Comparison of ENCODE assay signal across 12 cellular contexts in genomic region chr2:100821913-100822260, GRCh38. TPM values are rescaled to one million over a fixed set of nuclear protein-coding genes. Genes with fewer than 3 reads are reported as not detected.
DNase-seq lines count a peak whose midpoint lies in the region; ATAC-seq and TF ChIP-seq lines count a peak whose summit lies in the region.
"Had no signal": no experiment of that assay in that cellular context is flagged by ENCODE, and none has a peak within 500 bp of the region (broad histone marks: within the 10 kb centered on the region; RNA-seq: fewer than 3 reads in every experiment).

No MANE protein-coding gene starts in this region.

- H3K36me3 ChIP-seq in CD8-positive, alpha-beta T cell (ENCODE audit: insufficient read depth, low read length), result no peaks in the 10 kb centered on the region
- H3K36me3 ChIP-seq in IMR-90 (ENCODE audit: control insufficient read depth, insufficient read depth, low read length) (no peaks in the 10 kb centered on the region), endocrine pancreas (ENCODE audit: control insufficient read depth, insufficient read depth, low read length) (no peaks in the 10 kb centered on the region), neural progenitor cell (no peaks in the 10 kb centered on the region)

- no peaks in the 10 kb centered on the region for H3K36me3 Mint-ChIP-seq in CD8-positive, alpha-beta T cell
- no peaks in the 10 kb centered on the region for H3K36me3 Mint-ChIP-seq in neural progenitor cell

- peaks cover 6% of the 10 kb centered on the region for H3K27me3 Mint-ChIP-seq in CD8-positive, alpha-beta T cell (ENCODE audit: low read depth)
- peaks cover 34% of the 10 kb centered on the region for H3K27me3 Mint-ChIP-seq in neural progenitor cell (ENCODE audit: insufficient read depth, low read depth)

- peaks cover 28% of the 10 kb centered on the region for H3K4me1 Mint-ChIP-seq in CD8-positive, alpha-beta T cell (ENCODE audit: low read depth)
- H3K4me1 Mint-ChIP-seq in neural progenitor cell, result peaks cover 20% of the 10 kb centered on the region

- H3K9ac ChIP-seq in IMR-90 (ENCODE audit: low read depth, low read length) (no peak overlapping the region), endocrine pancreas (ENCODE audit: control insufficient read depth, insufficient read depth, low read length) (no peak overlapping the region), neural progenitor cell (no peak overlapping the region)

- peaks cover 25 to 48% of the 10 kb centered on the region in 2 experiments for H3K79me1 ChIP-seq in IMR-90 (ENCODE audit: low read depth in 1 of 2, low read length in 2 of 2)

- TF ChIP-seq CTCF in CD8-positive, alpha-beta T cell (IDR thresholded peaks at IDR 0.05), result no peak
- TF ChIP-seq CTCF in IMR-90 (conservative IDR thresholded peaks at IDR 0.05; ENCODE audit: low read depth, low read length) (no peak), neural progenitor cell (IDR thresholded peaks at IDR 0.05) (no peak)

- H4K20me1 ChIP-seq in IMR-90 (ENCODE audit: insufficient read depth, low read length) (peaks cover 4% of the 10 kb centered on the region; the same call in 1 of the 2 replicates), neural progenitor cell (ENCODE audit: low read depth) (peaks cover 9% of the 10 kb centered on the region)

- peak overlapping the region; percentile 45; the same call in 1 of the 2 replicates for H3K23ac ChIP-seq in IMR-90 (ENCODE audit: low read depth, low read length)

- no peak overlapping the region for H3K14ac ChIP-seq in IMR-90 (replicated peaks; ENCODE audit: low read depth, low read length)

- CTCF ChIA-PET in CD8-positive, alpha-beta T cell (lab: Charles Lee), result no interaction called here
- CTCF ChIA-PET in IMR-90 (lab: Yijun Ruan, JAX), result interaction anchor here (0.5 kb wide), 1 partner anchor 87 kb away, joined by 3 read pairs; no protein-coding TSS in a partner anchor

- no peak overlapping the region for H2BK20ac ChIP-seq in IMR-90 (ENCODE audit: low read depth, low read length)

- POLR2A ChIA-PET in CD8-positive, alpha-beta T cell (lab: Charles Lee), result no interaction called here
- POLR2A ChIA-PET in IMR-90 (lab: Charles Lee; ENCODE audit: unreplicated experiment), result interaction anchor here (0.6 kb wide), 1 partner anchor 16 kb away, joined by 4 read pairs; no protein-coding TSS in a partner anchor

- H4K5ac ChIP-seq in IMR-90 (ENCODE audit: low read depth, low read length), result no peak overlapping the region

- dilution Hi-C loops in IMR-90 (cut with HindIII; ENCODE audit: low sequenced_read_pairs, unreplicated experiment), result no loop called here

- DNase-seq in CD8-positive, alpha-beta T cell, result no peak
- no peak for DNase-seq in IMR-90
- DNase-seq in neural progenitor cell (ENCODE audit: low spot score), result no peak
- DNase-seq in SIG-M5 treated with dmso at 0.1 percent for 504 hours (lab: John Stamatoyannopoulos, UW; ENCODE audit: unreplicated experiment), result no peak
- no peak for DNase-seq in SKM-1 treated with dmso at 0.1 percent for 144 hours (lab: John Stamatoyannopoulos, UW; ENCODE audit: unreplicated experiment)
- DNase-seq in occipital lobe (lab: John Stamatoyannopoulos, UW), result no peak
- DNase-seq: central memory CD4-positive, alpha-beta T cell; NCI-H1694 treated with DMSO at 0.1 percent for 48 hours; NCI-H774 had no signal

- H3K27ac Mint-ChIP-seq in CD8-positive, alpha-beta T cell, result no peak overlapping the region
- H3K27ac Mint-ChIP-seq in neural progenitor cell, result no peak overlapping the region

- no peak overlapping the region for H3K56ac ChIP-seq in IMR-90 (ENCODE audit: extremely low read depth, insufficient read depth, low read length)

- no peaks in the 10 kb centered on the region for H3K9me3 Mint-ChIP-seq in CD8-positive, alpha-beta T cell
- no peaks in the 10 kb centered on the region for H3K9me3 Mint-ChIP-seq in neural progenitor cell

- H3K27me3 ChIP-seq in CD8-positive, alpha-beta T cell (ENCODE audit: insufficient read depth, low read length), result no peaks in the 10 kb centered on the region
- H3K27me3 ChIP-seq in IMR-90 (ENCODE audit: control insufficient read depth, insufficient read depth, low read length) (no peaks in the 10 kb centered on the region), endocrine pancreas (ENCODE audit: control insufficient read depth, insufficient read depth, low read length) (no peaks in the 10 kb centered on the region), neural progenitor cell (peaks cover 73% of the 10 kb centered on the region)

- in situ Hi-C loops in IMR-90 (cut with MboI; ENCODE audit: low sequenced_read_pairs), result loop anchor here (5.0 to 25.0 kb wide), 2 partner anchors 150 to 210 kb away; no protein-coding TSS in a partner anchor

- H3K4me3 Mint-ChIP-seq in CD8-positive, alpha-beta T cell, result peak overlapping the region; percentile 69
- H3K4me3 Mint-ChIP-seq in neural progenitor cell, result peak overlapping the region; percentile 83

- intact Hi-C loops in CD8-positive, alpha-beta T cell (cut with DNase I, micrococcal nuclease), result no loop called here
- intact Hi-C loops in IMR-90 (cut with micrococcal nuclease), result loop anchor here (2.0 to 5.0 kb wide), 2 partner anchors 80 to 163 kb away; no protein-coding TSS in a partner anchor

- TF ChIP-seq RAD21 in IMR-90 (IDR thresholded peaks at IDR 0.05; ENCODE audit: low read length), result no peak

- H2BK5ac ChIP-seq in IMR-90 (ENCODE audit: low read depth, low read length, poor library complexity, severe bottlenecking), result no peak overlapping the region

- TF ChIP-seq POLR2A in IMR-90 (IDR thresholded peaks at IDR 0.05; ENCODE audit: low read depth, low read length), result no peak

- BruUV-seq in IMR-90 (replicated peaks; lab: Mats Ljungman, UMichigan), result TSS peak; percentile 13

- H2AFZ ChIP-seq in IMR-90 (replicated peaks; ENCODE audit: low read length, poor library complexity) (no peak overlapping the region), neural progenitor cell (replicated peaks) (no peak overlapping the region)

- no peak overlapping the region for H4K91ac ChIP-seq in IMR-90 (ENCODE audit: insufficient read depth, low read depth, low read length)

- no peak overlapping the region for H3K4me3 ChIP-seq in CD8-positive, alpha-beta T cell (ENCODE audit: low read depth, low read length)
- no peak overlapping the region for H3K4me3 ChIP-seq in IMR-90 (ENCODE audit: insufficient read depth, low read depth, low read length)
- H3K4me3 ChIP-seq in endocrine pancreas (ENCODE audit: control insufficient read depth, insufficient read depth, low read length), result peak overlapping the region; percentile 57
- H3K4me3 ChIP-seq in neural progenitor cell, result no peak overlapping the region
- H3K4me3 ChIP-seq: lung, SK-N-MC had no signal

- WGBS in IMR-90 (ENCODE audit: extremely low coverage in 2 of 2, insufficient read length in 1 of 2), 2 experiments, result no CpG with 5 or more reads among the region's 9 CpGs

- H3K27ac ChIP-seq in CD8-positive, alpha-beta T cell (ENCODE audit: low read depth, low read length), result no peak overlapping the region
- H3K27ac ChIP-seq in IMR-90 (ENCODE audit: insufficient read depth, low read length) (no peak overlapping the region), neural progenitor cell (no peak overlapping the region)
- H3K27ac ChIP-seq: SK-N-MC had no signal

- H2BK15ac ChIP-seq in IMR-90 (ENCODE audit: low read depth, low read length), result no peak overlapping the region

- H3K4me1 ChIP-seq in CD8-positive, alpha-beta T cell (ENCODE audit: insufficient read depth, low read length), result peaks cover 13% of the 10 kb centered on the region
- H3K4me1 ChIP-seq in IMR-90 (ENCODE audit: control insufficient read depth, insufficient read depth, low read length) (peaks cover 2% of the 10 kb centered on the region; the same call in 1 of the 2 replicates), endocrine pancreas (ENCODE audit: control insufficient read depth, insufficient read depth, low read length) (no peaks in the 10 kb centered on the region), neural progenitor cell (peaks cover 20% of the 10 kb centered on the region)

- H3K79me2 ChIP-seq in neural progenitor cell (ENCODE audit: low read depth), result no peaks in the 10 kb centered on the region

- H3K18ac ChIP-seq in IMR-90 (ENCODE audit: low read depth, low read length), result no peak overlapping the region

- no peaks in the 10 kb centered on the region for H3K9me3 ChIP-seq in CD8-positive, alpha-beta T cell (ENCODE audit: low read length)
- H3K9me3 ChIP-seq in IMR-90 (ENCODE audit: control insufficient read depth, insufficient read depth, low read length), result no peaks in the 10 kb centered on the region
- no peaks in the 10 kb centered on the region for H3K9me3 ChIP-seq in endocrine pancreas (ENCODE audit: control insufficient read depth, low read length)
- H3K9me3 ChIP-seq in neural progenitor cell (ENCODE audit: low read depth), result no peaks in the 10 kb centered on the region

- no peak overlapping the region for H4K8ac ChIP-seq in IMR-90 (ENCODE audit: low read depth in 2 of 2, low read length in 2 of 2)

- H2AK9ac ChIP-seq in IMR-90 (replicated peaks; ENCODE audit: low read depth, low read length, poor library complexity), result no peak overlapping the region

- no peak for ATAC-seq in CD8-positive, alpha-beta T cell
- no peak for ATAC-seq in IMR-90 (ENCODE audit: low read depth)

- no peak overlapping the region for H3K4me2 ChIP-seq in IMR-90 (ENCODE audit: low read depth, low read length)
- H3K4me2 ChIP-seq in neural progenitor cell, result no peak overlapping the region

- H2BK120ac ChIP-seq in IMR-90 (ENCODE audit: low read depth, low read length), result no peak overlapping the region

- H3F3A ChIP-seq in neural progenitor cell (ENCODE audit: low read depth), result peaks cover 15% of the 10 kb centered on the region

- no peak overlapping the region for H3K4ac ChIP-seq in IMR-90 (ENCODE audit: low read depth, low read length)

- H2AK5ac ChIP-seq in IMR-90 (ENCODE audit: low read depth, low read length), result no peak overlapping the region

- H3K9me1 ChIP-seq in IMR-90 (ENCODE audit: insufficient read depth, low read length), result peaks cover 2% of the 10 kb centered on the region; the same call in 1 of the 2 replicates

TF ChIP-seq in IMR-90, 13 proteins besides CTCF, POLR2A, EP300 and RAD21:
- TF ChIP-seq RCOR1 (IDR thresholded peaks at IDR 0.05; ENCODE audit: insufficient replicate concordance, low read length) (no peak), NFE2L2 (IDR thresholded peaks at IDR 0.05; ENCODE audit: low read depth, low read length) (no peak)

RNA-seq across cellular contexts. Expression of gene NPAS2, which starts 1.9 kb away (rescaled TPM):
- 10 to 100 TPM; 10.2 to 13.1 TPM for total RNA-seq in CD8-positive, alpha-beta T cell
- 5.2 and 5.6 TPM in 2 replicates for total RNA-seq in IMR-90 (2012; rRNA removed)
- polyA plus RNA-seq in IMR-90 (2012; rRNA removed), result 14.8 and 16.0 TPM in 2 replicates
- polyA plus RNA-seq in IMR-90 (2012; cell fraction: cytosol; rRNA removed), result 12.8 and 30.1 TPM in 2 replicates
- polyA plus RNA-seq in IMR-90 (2012; cell fraction: nucleus; rRNA removed; ENCODE audit: low replicate concordance), result 40.4 and 69.1 TPM in 2 replicates
- total RNA-seq in neural progenitor cell (ENCODE audit: low replicate concordance), result 0.59 and 39.4 TPM in 2 replicates
- total RNA-seq in occipital lobe, result 7.2 TPM
